In genomic region chrX:10453945-10454344, GRCh38 we compare ENCODE assay signal across 29 cellular contexts.
"Had no signal": no experiment of that assay in that cellular context is flagged by ENCODE, and none has a peak within 500 bp of the region (broad histone marks: within the 10 kb centered on the region; RNA-seq: fewer than 3 reads in every experiment).

No MANE protein-coding gene starts in this region.

- H3K27ac Mint-ChIP-seq: mesothelial cell of epicardium; naive thymus-derived CD4-positive, alpha-beta T cell; natural killer cell treated with Interleukin-12 subunit alpha and Interleukin-12 subunit beta and Interleukin-15 and Interleukin-18, amount 100 ng/mL, for 72 hours; stimulated activated naive B cell treated with anti-CD40 and anti-IgM and Interleukin-4, amounts not matched to agents 10 μg/mL and 1 μg/mL and 100 μg/mL, for 72 hours had no signal

- H3K4me3 ChIP-seq: left lung, lung, psoas muscle, right atrium auricular region, skin epidermis, stomach, testis, thyroid gland, transverse colon, upper lobe of left lung, vagina had no signal

- ATAC-seq: left cardiac atrium; left lung; naive thymus-derived CD4-positive, alpha-beta T cell; natural killer cell treated with Interleukin-12 subunit alpha and Interleukin-12 subunit beta and Interleukin-15 and Interleukin-18, amount 100 ng/mL, for 72 hours; psoas muscle; sciatic nerve; stimulated activated naive B cell treated with anti-CD40 and anti-IgM and Interleukin-4, amounts not matched to agents 10 μg/mL and 1 μg/mL and 100 μg/mL, for 72 hours; stimulated activated naive CD8-positive, alpha-beta T cell treated with anti-CD3 and anti-CD28 coated beads, Interleukin-15, Interleukin-2, amounts not matched to agents 100 U/mL and 50 U/mL, for 24 hours had no signal

- H3K27ac ChIP-seq: left lung, neutrophil, parathyroid adenoma, psoas muscle, right atrium auricular region, skin epidermis, stomach, testis, thyroid gland, transverse colon, upper lobe of left lung, vagina had no signal

- H3K79me2 ChIP-seq: parathyroid adenoma had no signal

- H3K4me3 Mint-ChIP-seq: mesothelial cell of epicardium; naive thymus-derived CD4-positive, alpha-beta T cell; natural killer cell treated with Interleukin-12 subunit alpha and Interleukin-12 subunit beta and Interleukin-15 and Interleukin-18, amount 100 ng/mL, for 72 hours; stimulated activated naive B cell treated with anti-CD40 and anti-IgM and Interleukin-4, amounts not matched to agents 10 μg/mL and 1 μg/mL and 100 μg/mL, for 72 hours had no signal

- H2AFZ ChIP-seq: parathyroid adenoma had no signal

- H3K27me3 Mint-ChIP-seq: naive thymus-derived CD4-positive, alpha-beta T cell; natural killer cell treated with Interleukin-12 subunit alpha and Interleukin-12 subunit beta and Interleukin-15 and Interleukin-18, amount 100 ng/mL, for 72 hours; stimulated activated naive B cell treated with anti-CD40 and anti-IgM and Interleukin-4, amounts not matched to agents 10 μg/mL and 1 μg/mL and 100 μg/mL, for 72 hours had no signal

- FAIRE-seq: keratinocyte had no signal

- H3K4me1 ChIP-seq: left lung, parathyroid adenoma, psoas muscle, right atrium auricular region, stomach, testis, thyroid gland, transverse colon, upper lobe of left lung, vagina had no signal

- H3K4me1 Mint-ChIP-seq: mesothelial cell of epicardium; naive thymus-derived CD4-positive, alpha-beta T cell; stimulated activated naive B cell treated with anti-CD40 and anti-IgM and Interleukin-4, amounts not matched to agents 10 μg/mL and 1 μg/mL and 100 μg/mL, for 72 hours had no signal

- H3K9me3 ChIP-seq: left lung, neutrophil, psoas muscle, right atrium auricular region, stomach, testis, thyroid gland, transverse colon, upper lobe of left lung, vagina had no signal

- DNase-seq: hippocampal formation; kidney glomerular epithelial cell; left cardiac atrium; left lung; mesendoderm; naive thymus-derived CD4-positive, alpha-beta T cell; occipital lobe; psoas muscle; stimulated activated CD4-positive, alpha-beta T cell treated with anti-CD3 and anti-CD28 coated beads, Interleukin-12 subunit alpha, Interleukin-12 subunit beta, amount 100 ng/mL, for 4 hours; stimulated activated CD4-positive, alpha-beta T cell treated with anti-CD3 and anti-CD28 coated beads, Interleukin-15, amount 100 ng/mL, for 24 hours; stimulated activated CD4-positive, alpha-beta T cell treated with anti-CD3 and anti-CD28 coated beads, Interleukin-2, amount 100 ng/mL, for 24 hours; stimulated activated CD4-positive, alpha-beta T cell treated with anti-CD3 and anti-CD28 coated beads, Interleukin-4, amount 100 ng/mL, for 1 hour; stimulated activated naive B cell treated with anti-CD40 and anti-IgM and Interleukin-4, amounts not matched to agents 10 μg/mL and 1 μg/mL and 100 μg/mL, for 72 hours; stimulated activated naive CD8-positive, alpha-beta T cell treated with anti-CD3 and anti-CD28 coated beads, Interleukin-15, Interleukin-2, amounts not matched to agents 100 U/mL and 50 U/mL, for 24 hours; stomach; testis; thyroid gland; transverse colon; upper lobe of left lung had no signal

- H3K9ac ChIP-seq: parathyroid adenoma had no signal

- H3K27me3 ChIP-seq: left lung, neutrophil, right atrium auricular region, stomach, testis, thyroid gland, transverse colon, upper lobe of left lung, vagina had no signal

- H3K36me3 ChIP-seq: left lung, neutrophil, right atrium auricular region, thyroid gland, transverse colon had no signal

- H3K36me3 Mint-ChIP-seq: naive thymus-derived CD4-positive, alpha-beta T cell; natural killer cell treated with Interleukin-12 subunit alpha and Interleukin-12 subunit beta and Interleukin-15 and Interleukin-18, amount 100 ng/mL, for 72 hours had no signal
